Comparison of ENCODE assay signal across 29 cellular contexts in genomic region chr7:120732256-120732655, GRCh38.
"Had no signal": no experiment of that assay in that cellular context is flagged by ENCODE, and none has a peak within 500 bp of the region (broad histone marks: within the 10 kb centered on the region; RNA-seq: fewer than 3 reads in every experiment).

No MANE protein-coding gene starts in this region.

- H3K4me1 ChIP-seq: esophagus squamous epithelium, heart right ventricle, lower lobe of right lung, right lobe of liver had no signal

- DNase-seq: activated CD4-positive, alpha-beta memory T cell treated with anti-CD3 and anti-CD28 coated beads for 36 hours; activated CD4-positive, alpha-beta T cell treated with anti-CD3 and anti-CD28 coated beads, Interleukin-2, amount 10 ng/mL, durations not matched to agents 24 days and 14 days; activated CD4-positive, CD25-positive, alpha-beta regulatory T cell treated with anti-CD3 and anti-CD28 coated beads, Interleukin-2, amount 50 U/mL, for 72 hours; activated CD8-positive, alpha-beta memory T cell treated with anti-CD3 and anti-CD28 coated beads, Interleukin-2, amount 50 U/mL, for 4 hours; activated gamma-delta T cell; activated naive CD4-positive, alpha-beta T cell treated with anti-CD3 and anti-CD28 coated beads, Interleukin-2, amount 10 ng/mL, durations not matched to agents 7 days and 5 days; activated naive CD8-positive, alpha-beta T cell treated with anti-CD3 and anti-CD28 coated beads, Interleukin-2, amount 10 ng/mL, durations not matched to agents 7 days and 5 days; activated T-cell treated with anti-CD3 and anti-CD28 coated beads, Interleukin-2, amount 50 U/mL, for 1 hour; amniotic stem cell; brain microvascular endothelial cell; caudate nucleus; dermis blood vessel endothelial cell; effector CD4-positive, alpha-beta T cell; esophagus squamous epithelium; heart right ventricle; left lung; lower lobe of right lung; mesenchymal stem cell; natural killer cell; posterior cingulate gyrus; right lobe of liver; stimulated activated CD4-positive, alpha-beta T cell treated with anti-CD3 and anti-CD28 coated beads, Interleukin-12 subunit alpha, Interleukin-12 subunit beta, amount 100 ng/mL, for 4 hours; stimulated activated CD4-positive, alpha-beta T cell treated with anti-CD3 and anti-CD28 coated beads, Interleukin-4, amount 100 ng/mL, for 24 hours; T-helper 17 cell; trophoblast cell had no signal

- H3K4me3 ChIP-seq: esophagus squamous epithelium, heart right ventricle, left lung, lower lobe of right lung, right lobe of liver, skin epidermis, thoracic aorta had no signal

- H3K36me3 ChIP-seq: brain microvascular endothelial cell, esophagus squamous epithelium, heart right ventricle, left lung, lower lobe of right lung, right lobe of liver, thoracic aorta had no signal

- H3K9me3 ChIP-seq: esophagus squamous epithelium, heart right ventricle, left lung, lower lobe of right lung, right lobe of liver, thoracic aorta had no signal

- H3K27me3 ChIP-seq: brain microvascular endothelial cell, esophagus squamous epithelium, left lung, right lobe of liver had no signal

- ATAC-seq: heart right ventricle; left lung; lower lobe of right lung; natural killer cell; right lobe of liver; stimulated activated effector memory CD8-positive, alpha-beta T cell treated with anti-CD3 and anti-CD28 coated beads, Interleukin-12 subunit alpha, Interleukin-12 subunit beta, amount 100 ng/mL, for 72 hours; T-helper 17 cell had no signal

- H3K27ac ChIP-seq: brain microvascular endothelial cell, epithelial cell of prostate, esophagus squamous epithelium, heart right ventricle, left lung, lower lobe of right lung, right lobe of liver, skin epidermis, thoracic aorta had no signal
